In the genomic region with DNA sequence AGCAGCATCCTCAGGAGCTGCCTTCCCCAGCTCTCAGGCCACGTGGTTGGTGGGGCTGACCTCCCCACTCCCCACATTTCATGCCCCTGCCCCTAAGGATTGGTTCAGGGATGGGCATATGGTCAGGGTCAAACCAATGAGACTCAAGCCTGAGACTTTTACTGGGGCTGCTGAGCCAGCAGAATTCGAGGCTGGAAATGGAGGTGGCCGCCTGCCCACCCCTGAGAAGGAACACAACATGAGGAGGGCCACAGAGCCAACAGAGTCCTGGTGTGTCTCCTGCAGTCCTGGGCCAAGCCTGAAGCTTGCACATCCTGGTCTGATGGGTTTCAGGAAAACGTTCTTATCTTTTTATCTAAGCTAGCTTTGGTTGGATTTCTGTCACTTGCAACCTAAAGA, we compare ENCODE assay signal across 1 cellular context.
A peak's percentile ranks its signal among the peaks of the same experiment; 100 is the strongest.
TF ChIP-seq lines count a peak whose summit lies in the region.

No MANE protein-coding gene starts in this region.

TF ChIP-seq in HepG2, 621 proteins besides CTCF, POLR2A, EP300 and RAD21:
- TF ChIP-seq MAFF (IDR thresholded peaks at IDR 0.05; ENCODE audit: low read depth, low read length), result 0 out of 2 replicates have a peak, but pooled peaks have one; percentile 9
- peak; percentile 57 to 58 for TF ChIP-seq MAFK (conservative IDR thresholded peaks at IDR 0.05 in 1 of 2, IDR thresholded peaks at IDR 0.05 in 1 of 2; ENCODE audit: low read length in 2 of 2)
- no peak for TF ChIP-seq RBM22 (optimal IDR thresholded peaks at IDR 0.05; ENCODE audit: low read length)
